Comparison of ENCODE assay signal across 1 cellular context in genomic region chr9:4145482-4145881, GRCh38.
TF ChIP-seq lines count a peak whose summit lies in the region.

No MANE protein-coding gene starts in this region.

TF ChIP-seq in A549, 52 proteins besides CTCF, POLR2A, EP300 and RAD21:
- no peak for TF ChIP-seq HOXA7 (CRISPR knock-in tag; IDR thresholded peaks at IDR 0.05)
- TF ChIP-seq JUN (IDR thresholded peaks at IDR 0.05): peak in 1 of 2 experiments; percentile 52; a peak in 1 of 5 replicates
- TF ChIP-seq JUNB (IDR thresholded peaks at IDR 0.05): no peak
- TF ChIP-seq CHD4 (IDR thresholded peaks at IDR 0.05; ENCODE audit: borderline replicate concordance): no peak
- no peak for TF ChIP-seq ZC3H11A (IDR thresholded peaks at IDR 0.05)
- TF ChIP-seq HES2 (IDR thresholded peaks at IDR 0.05): no peak
- TF ChIP-seq MAZ (IDR thresholded peaks at IDR 0.05; ENCODE audit: borderline replicate concordance, low read depth, low read length): no peak
- no peak for TF ChIP-seq HOXB13 (CRISPR knock-in tag; IDR thresholded peaks at IDR 0.05; ENCODE audit: low read depth)
TF ChIP-seq in A549: peak in this region for 1.
